In genomic region chr15:40413036-40413435, GRCh38 we compare ENCODE assay signal across 1 cellular context.
TF ChIP-seq lines count a peak whose summit lies in the region.

No MANE protein-coding gene starts in this region.

TF ChIP-seq in SK-N-SH treated with all-trans-retinoic acid at 6 μM for 48 hours, 23 proteins besides CTCF, POLR2A, EP300 and RAD21 (continued from another document):
- no peak for TF ChIP-seq POU6F1 (CRISPR knock-in tag; IDR thresholded peaks at IDR 0.05; ENCODE audit: borderline replicate concordance, low read depth)
- no peak for TF ChIP-seq PATZ1 (CRISPR knock-in tag; IDR thresholded peaks at IDR 0.05; ENCODE audit: borderline replicate concordance)
TF ChIP-seq in SK-N-SH treated with all-trans-retinoic acid at 6 μM for 48 hours: peak in this region for 0.
